ENCODE assay signal across 8 cellular contexts in genomic region chr3:14177580-14178246, GRCh38. TPM values are rescaled to one million over a fixed set of nuclear protein-coding genes. Genes with fewer than 3 reads are reported as not detected.
DNase-seq lines count a peak whose midpoint lies in the region; ATAC-seq and TF ChIP-seq lines count a peak whose summit lies in the region.

No MANE protein-coding gene starts in this region.

- no peak for TF ChIP-seq EP300 in esophagus muscularis mucosa (IDR thresholded peaks at IDR 0.05)

- ATAC-seq in GM18867 (IDR thresholded peaks at IDR 0.05; ENCODE audit: unreplicated experiment) (peak; percentile 10), HG02852 (IDR thresholded peaks at IDR 0.05; ENCODE audit: unreplicated experiment) (peak; percentile 12), GM21786 (IDR thresholded peaks at IDR 0.05; ENCODE audit: unreplicated experiment) (no peak)

- H3K4me1 Mint-ChIP-seq in neural crest cell: peaks cover 45% of the 10 kb centered on the region

- 3% methylated on average over 10 of the region's 10 CpGs for WGBS in esophagus muscularis mucosa

- TF ChIP-seq POLR2A in esophagus muscularis mucosa (IDR thresholded peaks at IDR 0.05; ENCODE audit: low read depth): no peak

- peak; percentile 21 for DNase-seq in SK-N-DZ (ENCODE audit: low spot score)
- no peak for DNase-seq in esophagus muscularis mucosa (ENCODE audit: extremely low spot score)
- DNase-seq in neural crest cell (ENCODE audit: low read depth, low spot score): no peak
- no peak for DNase-seq in NCI-H1694 treated with DMSO at 0.1 percent for 48 hours (lab: John Stamatoyannopoulos, UW)
- DNase-seq in foreskin melanocyte: no peak

- H3K9me3 Mint-ChIP-seq in neural crest cell: no peaks in the 10 kb centered on the region

- peaks cover 23 to 51% (median 41%) of the 10 kb centered on the region in 4 donors for H3K4me1 ChIP-seq in esophagus muscularis mucosa

- H3K27ac ChIP-seq in esophagus muscularis mucosa (replicated peaks in 1 of 4): peak overlapping the region; percentile 89 to 98 (median 96)

- no peaks in the 10 kb centered on the region for H3K27me3 ChIP-seq in esophagus muscularis mucosa

- no peaks in the 10 kb centered on the region for H3K27me3 Mint-ChIP-seq in neural crest cell (ENCODE audit: low read depth)

- H3K36me3 ChIP-seq in esophagus muscularis mucosa: peaks cover 8 to 19% (median 13%) of the 10 kb centered on the region in 4 donors

- no peaks in the 10 kb centered on the region for H3K9me3 ChIP-seq in esophagus muscularis mucosa

- peak overlapping the region; percentile 98 for H3K4me3 Mint-ChIP-seq in neural crest cell

- TF ChIP-seq CTCF in esophagus muscularis mucosa (IDR thresholded peaks at IDR 0.05) (no peak), neural crest cell (conservative IDR thresholded peaks at IDR 0.05) (no peak)

- peak overlapping the region; percentile 65 to 96 (median 77) for H3K4me3 ChIP-seq in esophagus muscularis mucosa

- H3K36me3 Mint-ChIP-seq in neural crest cell (ENCODE audit: low read depth): peaks cover 6% of the 10 kb centered on the region

- peak overlapping the region; percentile 97 for H3K27ac Mint-ChIP-seq in neural crest cell (ENCODE audit: unreplicated experiment)

- intact Hi-C loops in esophagus muscularis mucosa (cut with DNase I): loop anchor here (2.0 to 10.0 kb wide), 2 partner anchors 53 to 283 kb away; partner anchors contain the start of genes CHCHD4 and TMEM43

RNA-seq across cellular contexts. Expression of gene XPC, which starts 0.7 kb away (rescaled TPM):
- 32.3 and 35.1 TPM in 2 replicates for polyA plus RNA-seq in SK-N-DZ (2014; cell fraction: cytosol; rRNA removed)
- 50.3 and 63.1 TPM in 2 replicates for polyA plus RNA-seq in SK-N-DZ (2014; cell fraction: nucleus; rRNA removed)
- total RNA-seq in esophagus muscularis mucosa: 10 to 100 TPM; 28.9 to 41.9 (median 37.8) TPM
- 37.3 and 41.6 TPM in 2 replicates for total RNA-seq in neural crest cell

RNA-seq across cellular contexts. Expression of gene LSM3, which starts 0.9 kb away (rescaled TPM):
- 42.8 and 54.0 TPM in 2 replicates for polyA plus RNA-seq in SK-N-DZ (2014; cell fraction: cytosol; rRNA removed)
- 31.0 and 39.0 TPM in 2 replicates for polyA plus RNA-seq in SK-N-DZ (2014; cell fraction: nucleus; rRNA removed)
- total RNA-seq in esophagus muscularis mucosa (10 to 100 TPM in 2 of 4 donors, 1 to 10 TPM in 2; 8.0 to 12.0 (median 9.6) TPM), neural crest cell (18.3 and 19.1 TPM in 2 replicates)

RNA-seq across cellular contexts. Expression of gene TMEM43, which starts 52.9 kb away (rescaled TPM):
- 75.8 and 80.9 TPM in 2 replicates for polyA plus RNA-seq in SK-N-DZ (2014; cell fraction: cytosol; rRNA removed)
- polyA plus RNA-seq in SK-N-DZ (2014; cell fraction: nucleus; rRNA removed): 72.5 and 87.5 TPM in 2 replicates
- 100 to 1,000 TPM; 131 to 208 (median 179) TPM for total RNA-seq in esophagus muscularis mucosa
- total RNA-seq in neural crest cell: 42.7 and 42.9 TPM in 2 replicates

RNA-seq across cellular contexts. Expression of gene CHCHD4, which starts 53.0 kb away (rescaled TPM):
- 36.0 and 42.6 TPM in 2 replicates for polyA plus RNA-seq in SK-N-DZ (2014; cell fraction: cytosol; rRNA removed)
- polyA plus RNA-seq in SK-N-DZ (2014; cell fraction: nucleus; rRNA removed): 19.9 and 26.3 TPM in 2 replicates
- 10 to 100 TPM; 21.2 to 27.0 (median 24.3) TPM for total RNA-seq in esophagus muscularis mucosa
- 16.9 and 17.0 TPM in 2 replicates for total RNA-seq in neural crest cell
